ENCODE assay signal across 1 cellular context in genomic region chr15:71677766-71678165, GRCh38.
TF ChIP-seq lines count a peak whose summit lies in the region.

No MANE protein-coding gene starts in this region.

TF ChIP-seq in WTC11, 78 proteins besides CTCF, POLR2A, EP300 and RAD21 (continued from another document):
- TF ChIP-seq AR (CRISPR knock-in tag; IDR thresholded peaks at IDR 0.05), result no peak
- TF ChIP-seq SP1 (CRISPR knock-in tag; conservative IDR thresholded peaks at IDR 0.05), result no peak
- no peak for TF ChIP-seq IRF1 (CRISPR knock-in tag; IDR thresholded peaks at IDR 0.05)
- no peak for TF ChIP-seq FOXP1 (CRISPR knock-in tag; IDR thresholded peaks at IDR 0.05; ENCODE audit: borderline replicate concordance)
- no peak for TF ChIP-seq ATF3 (CRISPR knock-in tag; conservative IDR thresholded peaks at IDR 0.05)
- no peak for TF ChIP-seq ARID4B (CRISPR knock-in tag; IDR thresholded peaks at IDR 0.05; ENCODE audit: borderline replicate concordance)
- no peak for TF ChIP-seq TEAD4 (CRISPR knock-in tag; IDR thresholded peaks at IDR 0.05)
- no peak for TF ChIP-seq GTF2I (CRISPR knock-in tag; conservative IDR thresholded peaks at IDR 0.05)
